ENCODE assay signal across 7 cellular contexts in genomic region chr20:41047279-41047974, GRCh38. TPM values are rescaled to one million over a fixed set of nuclear protein-coding genes. Genes with fewer than 3 reads are reported as not detected.
DNase-seq lines count a peak whose midpoint lies in the region; ATAC-seq and TF ChIP-seq lines count a peak whose summit lies in the region.

No MANE protein-coding gene starts in this region.

- CTCF ChIA-PET in HCT116 (lab: Charles Lee): interaction anchor here (1.1 kb wide), 1 partner anchor 57 kb away, joined by 4 read pairs; no protein-coding TSS in a partner anchor

- BruUV-seq in HCT116 (replicated peaks; lab: Mats Ljungman, UMichigan): no TSS peak

- ATAC-seq in HCT116: peak; percentile 72
- ATAC-seq in foreskin keratinocyte: peak; percentile 81
- ATAC-seq in sciatic nerve: no peak

- H3K4me1 ChIP-seq in HCT116 (ENCODE audit: control insufficient read depth in 1 of 2, insufficient read depth in 2 of 2, low read length in 2 of 2) (peaks cover 28 to 78% of the 10 kb centered on the region in 2 experiments), foreskin keratinocyte (peaks cover 51% of the 10 kb centered on the region), subcutaneous abdominal adipose tissue (ENCODE audit: control insufficient read depth in 5 of 5, insufficient read depth in 5 of 5, low read length in 5 of 5) (peaks cover 14 to 72% (median 68%) of the 10 kb centered on the region in 5 donors)

- H3K9ac ChIP-seq in HCT116 (ENCODE audit: low read length) (0 out of 2 replicates have a peak overlapping the region, but pooled peaks have one; percentile 19), subcutaneous abdominal adipose tissue (ENCODE audit: low read length in 5 of 5) (peak overlapping the region in 2 of 5 donors; percentile 8 to 53)

- no peak overlapping the region for H2AFZ ChIP-seq in HCT116 (ENCODE audit: low read depth, low read length, poor library complexity, severe bottlenecking)

- TF ChIP-seq POLR2A in HCT116 (IDR thresholded peaks at IDR 0.05; ENCODE audit: borderline replicate concordance, extremely low read depth, insufficient read depth, insufficient read length): no peak

- RAD21 ChIA-PET in HCT116 (lab: Charles Lee; ENCODE audit: low non-redundant PET in 1 of 2, low total read pairs in 2 of 2, uncharacterized antibody in 2 of 2, unreplicated experiment in 2 of 2): no interaction called here

- H3K27me3 ChIP-seq in HCT116 (ENCODE audit: insufficient read depth, low read length) (no peaks in the 10 kb centered on the region), foreskin keratinocyte (no peaks in the 10 kb centered on the region), subcutaneous abdominal adipose tissue (ENCODE audit: control insufficient read depth in 5 of 5, insufficient read depth in 4 of 5, low read length in 5 of 5) (no peaks in the 10 kb centered on the region)

- H3K4me2 ChIP-seq in HCT116 (ENCODE audit: low read length): peak overlapping the region; percentile 49

- peaks cover 0 to 14% of the 10 kb centered on the region in 2 experiments; a peak in 1 of 4 replicates for H3K36me3 ChIP-seq in HCT116 (ENCODE audit: control insufficient read depth in 1 of 2, insufficient read depth in 2 of 2, low read length in 2 of 2)
- no peaks in the 10 kb centered on the region for H3K36me3 ChIP-seq in subcutaneous abdominal adipose tissue (ENCODE audit: control insufficient read depth in 5 of 5, insufficient read depth in 5 of 5, low read length in 5 of 5)

- POLR2A ChIA-PET in HCT116 (lab: Charles Lee): interaction anchor here (1.2 to 1.8 kb wide), 4 partner anchors 9 to 54 kb away, joined by 3 to 9 read pairs (median 4); no protein-coding TSS in a partner anchor

- DNase-seq in HCT116 (ENCODE audit: low read depth, low spot score) (no peak), RPMI8226 (peak; percentile 59), foreskin keratinocyte (peak in 1 of 2 donors; percentile 75), sciatic nerve (ENCODE audit: low spot score) (no peak), SKM-1 (lab: John Stamatoyannopoulos, UW; ENCODE audit: unreplicated experiment) (no peak), NCI-H1436 (lab: John Stamatoyannopoulos, UW) (no peak)

- H3K4me3 ChIP-seq in HCT116 (replicated peaks in 1 of 2; ENCODE audit: low read depth in 1 of 2, low read length in 2 of 2) (no peak overlapping the region), subcutaneous abdominal adipose tissue (ENCODE audit: low read depth in 1 of 5, low read length in 5 of 5) (peak overlapping the region in 4 of 5 donors; percentile 24 to 61 (median 48))

- no peak for TF ChIP-seq CTCF in HCT116 (IDR thresholded peaks at IDR 0.05 in 2 of 3, conservative IDR thresholded peaks at IDR 0.05 in 1 of 3; ENCODE audit: borderline replicate concordance in 1 of 3, insufficient read depth in 1 of 3, low read depth in 2 of 3, low read length in 2 of 3)
- no peak for TF ChIP-seq CTCF in foreskin keratinocyte (conservative IDR thresholded peaks at IDR 0.05)

- H3K9me3 ChIP-seq in HCT116 (ENCODE audit: control insufficient read depth in 1 of 2, insufficient read depth in 1 of 2, low read depth in 1 of 2, low read length in 2 of 2): no peaks in the 10 kb centered on the region
- no peaks in the 10 kb centered on the region for H3K9me3 ChIP-seq in subcutaneous abdominal adipose tissue (ENCODE audit: control insufficient read depth in 5 of 5, low read length in 5 of 5)

- H3K9me2 ChIP-seq in HCT116 (ENCODE audit: insufficient read depth): no peaks in the 10 kb centered on the region

- peaks cover 71% of the 10 kb centered on the region for H4K20me1 ChIP-seq in HCT116 (ENCODE audit: insufficient read depth)

- peaks cover 100% of the 10 kb centered on the region for H3K79me2 ChIP-seq in HCT116 (ENCODE audit: insufficient read depth, low read length)

- intact Hi-C loops in HCT116 (cut with micrococcal nuclease) (loop anchor here (5.0 kb wide), 1 partner anchor 55 kb away; no protein-coding TSS in a partner anchor), sciatic nerve (cut with DNase I) (no loop called here)

- H3K27ac ChIP-seq in HCT116 (ENCODE audit: low read depth, low read length) (peak overlapping the region; percentile 20; the same call in 1 of the 2 replicates), foreskin keratinocyte (no peak overlapping the region), subcutaneous abdominal adipose tissue (ENCODE audit: low read depth, low read length) (peak overlapping the region; percentile 90)

- no peak for TF ChIP-seq RAD21 in HCT116 (IDR thresholded peaks at IDR 0.05; ENCODE audit: low read depth)

TF ChIP-seq in HCT116, 20 proteins besides CTCF, POLR2A, EP300 and RAD21:
- no peak for TF ChIP-seq CEBPB (IDR thresholded peaks at IDR 0.05; ENCODE audit: low read depth)
- TF ChIP-seq ATF3 (IDR thresholded peaks at IDR 0.05): no peak
- TF ChIP-seq FOSL1 (IDR thresholded peaks at IDR 0.05; ENCODE audit: low read depth): no peak
- no peak for TF ChIP-seq EZH2 (IDR thresholded peaks at IDR 0.05)

RNA-seq across cellular contexts. Expression of gene TOP1, which starts 18.8 kb away (rescaled TPM):
- total RNA-seq in HCT116 (2021; ENCODE audit: unreplicated experiment): 190 TPM
- polyA plus RNA-seq in HCT116 (2012): 78.3 and 101 TPM in 2 replicates
- 70.0 and 75.8 TPM in 2 replicates for total RNA-seq in foreskin keratinocyte
- polyA plus RNA-seq in foreskin keratinocyte: 26.4 and 32.2 TPM in 2 replicates
- total RNA-seq in sciatic nerve: 34.7 TPM

Comparison
In these comparisons a context has a peak if more than half of its experiments do, and no peak if none do; other contexts are left out.
1. H3K4me3 ChIP-seq: peak in subcutaneous abdominal adipose tissue (4 of 5); none in HCT116 (0 of 2).